24 cellular contexts compared by ENCODE assay signal in genomic region chrX:29627833-29628232, GRCh38.
DNase-seq lines count a peak whose midpoint lies in the region; ATAC-seq lines count a peak whose summit lies in the region.
"Had no signal": no experiment of that assay in that cellular context is flagged by ENCODE, and none has a peak within 500 bp of the region (broad histone marks: within the 10 kb centered on the region; RNA-seq: fewer than 3 reads in every experiment).

No MANE protein-coding gene starts in this region.

- ATAC-seq in HG03354 (IDR thresholded peaks at IDR 0.05; ENCODE audit: poor library complexity, severe bottlenecking, unreplicated experiment), result peak; percentile 65
- ATAC-seq: activated CD8-positive, alpha-beta T cell treated with anti-CD3 and anti-CD28 coated beads, Interleukin-2, amount 10 ng/mL, durations not matched to agents 7 days and 5 days; effector memory CD8-positive, alpha-beta T cell; left ventricle myocardium superior; psoas muscle; stimulated activated naive CD8-positive, alpha-beta T cell treated with anti-CD3 and anti-CD28 coated beads, Interleukin-15, Interleukin-2, amounts not matched to agents 100 U/mL and 50 U/mL, for 24 hours had no signal

- DNase-seq in DMS53 (lab: John Stamatoyannopoulos, UW) (peak; percentile 6), DMS53 treated with DMSO at 0.1 percent for 48 hours (lab: John Stamatoyannopoulos, UW; ENCODE audit: unreplicated experiment) (no peak), astrocyte of the hippocampus (ENCODE audit: low read depth, low spot score) (peak; percentile 5), amniotic stem cell (lab: John Stamatoyannopoulos, UW) (no peak), A172 (ENCODE audit: low spot score) (no peak), kidney glomerular epithelial cell (lab: John Stamatoyannopoulos, UW) (no peak)
- DNase-seq in activated CD4-positive, alpha-beta T cell treated with anti-CD3 and anti-CD28 coated beads, Interleukin-2, amount 50 U/mL, for 48 hours, result no peak
- DNase-seq: 8988T; activated CD8-positive, alpha-beta T cell treated with anti-CD3 and anti-CD28 coated beads, Interleukin-2, amount 10 ng/mL, durations not matched to agents 7 days and 5 days; activated naive CD4-positive, alpha-beta T cell; activated T-cell treated with anti-CD3 and anti-CD28 coated beads, Interleukin-2, amount 50 U/mL, for 1 hour; cerebellar nuclear complex; effector memory CD8-positive, alpha-beta T cell; H7; head of caudate nucleus; left ventricle myocardium superior; MG63; NCI-H1436; NCI-H524 treated with DMSO at 0.1 percent for 48 hours; psoas muscle; stimulated activated CD4-positive, alpha-beta T cell treated with anti-CD3 and anti-CD28 coated beads, Interleukin-2, amount 100 ng/mL, for 24 hours; stimulated activated naive CD8-positive, alpha-beta T cell treated with anti-CD3 and anti-CD28 coated beads, Interleukin-15, Interleukin-2, amounts not matched to agents 100 U/mL and 50 U/mL, for 24 hours; T1000 had no signal

Comparison
In these comparisons a context has a peak if more than half of its experiments do, and no peak if none do; other contexts are left out.
1. DNase-seq: peak in DMS53 (single experiment) and astrocyte of the hippocampus (single experiment); none in DMS53 treated with DMSO at 0.1 percent for 48 hours (single experiment), amniotic stem cell (single experiment), A172 (single experiment), kidney glomerular epithelial cell (single experiment) and activated CD4-positive, alpha-beta T cell treated with anti-CD3 and anti-CD28 coated beads, Interleukin-2, amount 50 U/mL, for 48 hours (0 of 2).